ENCODE assay signal across 17 cellular contexts in the genomic region with DNA sequence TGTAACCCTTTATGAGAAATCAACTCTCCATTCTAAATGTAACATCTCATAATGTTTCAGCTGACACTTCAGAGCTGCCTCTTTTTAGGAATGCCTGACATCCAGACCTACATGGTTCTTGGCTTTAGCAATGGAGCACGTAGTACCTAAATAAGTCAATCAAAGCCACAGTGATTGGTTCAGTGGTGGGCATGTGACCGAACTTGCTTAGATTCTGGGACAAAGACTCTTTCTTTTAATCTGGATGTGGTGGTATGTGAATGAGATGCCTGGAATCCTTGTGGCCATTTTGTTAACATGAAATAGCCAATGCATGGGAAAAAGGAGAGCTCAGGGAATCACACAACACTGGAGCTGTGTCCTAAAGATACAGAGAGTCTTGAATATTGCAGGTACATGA.
"Had no signal": no experiment of that assay in that cellular context is flagged by ENCODE, and none has a peak within 500 bp of the region (broad histone marks: within the 10 kb centered on the region; RNA-seq: fewer than 3 reads in every experiment).

No MANE protein-coding gene starts in this region.

- H3K27ac Mint-ChIP-seq: activated naive CD4-positive, alpha-beta T cell treated with anti-CD3 and anti-CD28 coated beads, Interleukin-2, amount 10 ng/mL, durations not matched to agents 7 days and 5 days; nephron; stimulated activated naive CD8-positive, alpha-beta T cell treated with anti-CD3 and anti-CD28 coated beads, Interleukin-15, amount 100 ng/mL, for 72 hours; T-cell had no signal

- H3K27me3 Mint-ChIP-seq: activated naive CD4-positive, alpha-beta T cell treated with anti-CD3 and anti-CD28 coated beads, Interleukin-2, amount 10 ng/mL, durations not matched to agents 7 days and 5 days; stimulated activated naive CD8-positive, alpha-beta T cell treated with anti-CD3 and anti-CD28 coated beads, Interleukin-15, amount 100 ng/mL, for 72 hours; T-cell had no signal

- ATAC-seq: esophagus mucosa; gastroesophageal sphincter; heart right ventricle; left cardiac atrium; stimulated activated naive CD8-positive, alpha-beta T cell treated with anti-CD3 and anti-CD28 coated beads, Interleukin-15, amount 100 ng/mL, for 72 hours; T-cell had no signal

- H3K9ac ChIP-seq: SK-N-SH had no signal

- H3K4me3 Mint-ChIP-seq: activated naive CD4-positive, alpha-beta T cell treated with anti-CD3 and anti-CD28 coated beads, Interleukin-2, amount 10 ng/mL, durations not matched to agents 7 days and 5 days; nephron; stimulated activated naive CD8-positive, alpha-beta T cell treated with anti-CD3 and anti-CD28 coated beads, Interleukin-15, amount 100 ng/mL, for 72 hours; T-cell had no signal

- H3K4me1 Mint-ChIP-seq: nephron had no signal

- H3K4me1 ChIP-seq: ascending aorta, breast epithelium, gastroesophageal sphincter had no signal

- H3K4me3 ChIP-seq: ascending aorta, breast epithelium, coronary artery, gastroesophageal sphincter, heart right ventricle had no signal

- DNase-seq: activated CD4-positive, alpha-beta T cell treated with anti-CD3 and anti-CD28 coated beads, Interleukin-2, amount 50 U/mL, for 1 hour; activated naive CD4-positive, alpha-beta T cell treated with anti-CD3 and anti-CD28 coated beads, Interleukin-2, amount 10 ng/mL, durations not matched to agents 7 days and 5 days; heart right ventricle; left cardiac atrium; nucleus accumbens; posterior cingulate gyrus; SK-N-SH; stimulated activated CD4-positive, alpha-beta T cell treated with anti-CD3 and anti-CD28 coated beads, Interleukin-2, amount 100 ng/mL, for 24 hours; stimulated activated naive CD8-positive, alpha-beta T cell treated with anti-CD3 and anti-CD28 coated beads, Interleukin-15, amount 100 ng/mL, for 72 hours; T-cell; T-helper 9 cell had no signal

- H3K4me2 ChIP-seq: SK-N-SH had no signal

- H3K9me3 ChIP-seq: ascending aorta, breast epithelium, gastroesophageal sphincter, heart right ventricle, SK-N-SH had no signal

- H3K27ac ChIP-seq: ascending aorta, breast epithelium, coronary artery, gastroesophageal sphincter had no signal

- H3K9me3 Mint-ChIP-seq: activated naive CD4-positive, alpha-beta T cell treated with anti-CD3 and anti-CD28 coated beads, Interleukin-2, amount 10 ng/mL, durations not matched to agents 7 days and 5 days; nephron had no signal

- H3K27me3 ChIP-seq: ascending aorta, breast epithelium, heart right ventricle had no signal

- H3K36me3 ChIP-seq: ascending aorta, breast epithelium, gastroesophageal sphincter had no signal
